Comparison of ENCODE assay signal across 13 cellular contexts in genomic region chr15:22968356-22968755, GRCh38. TPM values are rescaled to one million over a fixed set of nuclear protein-coding genes. Genes with fewer than 3 reads are reported as not detected.
A peak's percentile ranks its signal among the peaks of the same experiment; 100 is the strongest.
DNase-seq lines count a peak whose midpoint lies in the region; ATAC-seq and TF ChIP-seq lines count a peak whose summit lies in the region.
"Had no signal": no experiment of that assay in that cellular context is flagged by ENCODE, and none has a peak within 500 bp of the region (broad histone marks: within the 10 kb centered on the region; RNA-seq: fewer than 3 reads in every experiment).

No MANE protein-coding gene starts in this region.

- POLR2A ChIA-PET in RWPE1 (lab: Yijun Ruan, JAX; ENCODE audit: low non-redundant PET), result no interaction called here

- H3K9me3 ChIP-seq in psoas muscle, result no peaks in the 10 kb centered on the region

- WGBS in psoas muscle, 3 donors, result 46 to 59% (median 51%) methylated on average over 5 of the region's 5 CpGs

- no peak for TF ChIP-seq CTCF in RWPE1 (conservative IDR thresholded peaks at IDR 0.05; ENCODE audit: low read depth)
- no peak for TF ChIP-seq CTCF in fibroblast of mammary gland (conservative IDR thresholded peaks at IDR 0.05; ENCODE audit: control insufficient read depth, insufficient read depth, low read depth, low read length)
- no peak for TF ChIP-seq CTCF in psoas muscle (IDR thresholded peaks at IDR 0.05)
- TF ChIP-seq CTCF in GM13977 (IDR thresholded peaks at IDR 0.05; ENCODE audit: extremely low read depth, insufficient read depth, missing control alignments), result no peak

- H3K4me1 ChIP-seq in psoas muscle, result no peaks in the 10 kb centered on the region

- intact Hi-C loops in psoas muscle (cut with DNase I), result no loop called here

- H3K27me3 ChIP-seq in psoas muscle (ENCODE audit: insufficient read depth in 3 of 3, low read length in 2 of 3), result no peaks in the 10 kb centered on the region

- peak; percentile 51 for DNase-seq in Daoy (ENCODE audit: low read depth)
- DNase-seq in RWPE1 (ENCODE audit: low spot score), result peak; percentile 80
- DNase-seq in fibroblast of mammary gland (ENCODE audit: low read depth), result peak; percentile 97
- no peak for DNase-seq in psoas muscle
- no peak for DNase-seq in GM13977 (ENCODE audit: low spot score)
- no peak for DNase-seq in effector CD4-positive, alpha-beta T cell
- DNase-seq in HuH-7 (ENCODE audit: low spot score), result no peak
- DNase-seq: activated CD8-positive, alpha-beta memory T cell treated with anti-CD3 and anti-CD28 coated beads for 24 hours; caudate nucleus; NCI-H2107 had no signal

- no peak overlapping the region for H3K4me3 ChIP-seq in fibroblast of mammary gland (ENCODE audit: control insufficient read depth, low read depth, low read length)
- no peak overlapping the region for H3K4me3 ChIP-seq in psoas muscle
- H3K4me3 ChIP-seq: SK-N-MC had no signal

- ATAC-seq in psoas muscle (peak in 3 of 4 donors; percentile 62 to 86 (median 77)), GM21381 (IDR thresholded peaks at IDR 0.05; ENCODE audit: unreplicated experiment) (no peak)

- in situ Hi-C loops in GM13977 (cut with MboI; ENCODE audit: low pct_unique_long_range_greater_than_20kb, low sequenced_read_pairs, unreplicated experiment), result no loop called here

- CTCF ChIA-PET in RWPE1 (lab: Yijun Ruan, JAX), result no interaction called here

- peak overlapping the region; percentile 61 for H3K27ac ChIP-seq in RWPE1
- H3K27ac ChIP-seq in psoas muscle, result peak overlapping the region; percentile 23
- H3K27ac ChIP-seq: parathyroid adenoma, SK-N-MC had no signal

- no peaks in the 10 kb centered on the region for H3K36me3 ChIP-seq in psoas muscle (ENCODE audit: insufficient read depth in 1 of 2, low read depth in 1 of 2)

RNA-seq across cellular contexts. Expression of gene CYFIP1, which starts 11.8 kb away (rescaled TPM):
- 55.8 and 80.3 TPM in 2 replicates for total RNA-seq in Daoy (2014; rRNA removed; shearing (Covaris generic))
- 10 to 100 TPM; 23.3 to 43.0 (median 28.8) TPM for total RNA-seq in psoas muscle
- polyA plus RNA-seq in psoas muscle, result 10 to 100 TPM in 2 of 3 donors, 1 to 10 TPM in 1; 9.1 to 17.8 (median 10.0) TPM

Comparison
In these comparisons a context has a peak if more than half of its experiments do, and no peak if none do; other contexts are left out.
1. DNase-seq: peak in Daoy (single experiment), RWPE1 (single experiment) and fibroblast of mammary gland (single experiment); none in psoas muscle (0 of 2), GM13977 (single experiment), effector CD4-positive, alpha-beta T cell (single experiment) and HuH-7 (single experiment).